Comparison of ENCODE assay signal across 1 cellular context in the genomic region with DNA sequence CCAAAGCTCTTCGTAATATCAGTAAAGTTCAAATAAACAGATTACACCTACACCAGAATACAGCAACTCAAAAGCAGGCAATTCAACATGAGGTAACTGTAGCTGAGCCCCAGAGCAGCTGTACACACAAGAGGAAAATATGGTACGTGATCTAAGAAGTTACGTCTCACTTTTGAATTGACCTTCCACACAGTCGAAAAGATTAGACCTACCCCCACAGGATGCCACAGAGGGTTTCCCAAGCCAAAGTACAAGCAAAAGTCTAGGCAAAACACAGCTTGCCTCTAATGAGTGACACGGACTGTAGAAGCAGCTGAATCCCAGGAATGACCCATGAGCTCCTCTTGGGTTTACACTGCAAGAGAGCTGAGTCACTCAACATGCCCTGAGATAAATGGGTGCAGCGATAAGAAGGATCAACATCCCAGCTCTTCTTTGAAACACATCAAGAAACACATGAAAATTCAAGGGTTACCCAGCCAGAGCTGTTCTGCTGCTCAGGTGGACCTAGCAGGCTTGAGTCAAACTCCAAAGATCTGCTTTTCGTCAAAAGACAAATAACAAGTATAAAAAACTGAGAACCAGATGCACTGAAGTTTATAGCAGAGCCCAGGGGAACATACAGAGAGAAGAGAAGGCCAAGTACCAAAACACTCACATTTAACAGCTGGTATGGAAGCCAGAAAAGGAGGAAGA.
TF ChIP-seq lines count a peak whose summit lies in the region.

No MANE protein-coding gene starts in this region.

TF ChIP-seq in HepG2, 621 proteins besides CTCF, POLR2A, EP300 and RAD21 (continued from another document and continues in another):
- TF ChIP-seq, protein P1, sequence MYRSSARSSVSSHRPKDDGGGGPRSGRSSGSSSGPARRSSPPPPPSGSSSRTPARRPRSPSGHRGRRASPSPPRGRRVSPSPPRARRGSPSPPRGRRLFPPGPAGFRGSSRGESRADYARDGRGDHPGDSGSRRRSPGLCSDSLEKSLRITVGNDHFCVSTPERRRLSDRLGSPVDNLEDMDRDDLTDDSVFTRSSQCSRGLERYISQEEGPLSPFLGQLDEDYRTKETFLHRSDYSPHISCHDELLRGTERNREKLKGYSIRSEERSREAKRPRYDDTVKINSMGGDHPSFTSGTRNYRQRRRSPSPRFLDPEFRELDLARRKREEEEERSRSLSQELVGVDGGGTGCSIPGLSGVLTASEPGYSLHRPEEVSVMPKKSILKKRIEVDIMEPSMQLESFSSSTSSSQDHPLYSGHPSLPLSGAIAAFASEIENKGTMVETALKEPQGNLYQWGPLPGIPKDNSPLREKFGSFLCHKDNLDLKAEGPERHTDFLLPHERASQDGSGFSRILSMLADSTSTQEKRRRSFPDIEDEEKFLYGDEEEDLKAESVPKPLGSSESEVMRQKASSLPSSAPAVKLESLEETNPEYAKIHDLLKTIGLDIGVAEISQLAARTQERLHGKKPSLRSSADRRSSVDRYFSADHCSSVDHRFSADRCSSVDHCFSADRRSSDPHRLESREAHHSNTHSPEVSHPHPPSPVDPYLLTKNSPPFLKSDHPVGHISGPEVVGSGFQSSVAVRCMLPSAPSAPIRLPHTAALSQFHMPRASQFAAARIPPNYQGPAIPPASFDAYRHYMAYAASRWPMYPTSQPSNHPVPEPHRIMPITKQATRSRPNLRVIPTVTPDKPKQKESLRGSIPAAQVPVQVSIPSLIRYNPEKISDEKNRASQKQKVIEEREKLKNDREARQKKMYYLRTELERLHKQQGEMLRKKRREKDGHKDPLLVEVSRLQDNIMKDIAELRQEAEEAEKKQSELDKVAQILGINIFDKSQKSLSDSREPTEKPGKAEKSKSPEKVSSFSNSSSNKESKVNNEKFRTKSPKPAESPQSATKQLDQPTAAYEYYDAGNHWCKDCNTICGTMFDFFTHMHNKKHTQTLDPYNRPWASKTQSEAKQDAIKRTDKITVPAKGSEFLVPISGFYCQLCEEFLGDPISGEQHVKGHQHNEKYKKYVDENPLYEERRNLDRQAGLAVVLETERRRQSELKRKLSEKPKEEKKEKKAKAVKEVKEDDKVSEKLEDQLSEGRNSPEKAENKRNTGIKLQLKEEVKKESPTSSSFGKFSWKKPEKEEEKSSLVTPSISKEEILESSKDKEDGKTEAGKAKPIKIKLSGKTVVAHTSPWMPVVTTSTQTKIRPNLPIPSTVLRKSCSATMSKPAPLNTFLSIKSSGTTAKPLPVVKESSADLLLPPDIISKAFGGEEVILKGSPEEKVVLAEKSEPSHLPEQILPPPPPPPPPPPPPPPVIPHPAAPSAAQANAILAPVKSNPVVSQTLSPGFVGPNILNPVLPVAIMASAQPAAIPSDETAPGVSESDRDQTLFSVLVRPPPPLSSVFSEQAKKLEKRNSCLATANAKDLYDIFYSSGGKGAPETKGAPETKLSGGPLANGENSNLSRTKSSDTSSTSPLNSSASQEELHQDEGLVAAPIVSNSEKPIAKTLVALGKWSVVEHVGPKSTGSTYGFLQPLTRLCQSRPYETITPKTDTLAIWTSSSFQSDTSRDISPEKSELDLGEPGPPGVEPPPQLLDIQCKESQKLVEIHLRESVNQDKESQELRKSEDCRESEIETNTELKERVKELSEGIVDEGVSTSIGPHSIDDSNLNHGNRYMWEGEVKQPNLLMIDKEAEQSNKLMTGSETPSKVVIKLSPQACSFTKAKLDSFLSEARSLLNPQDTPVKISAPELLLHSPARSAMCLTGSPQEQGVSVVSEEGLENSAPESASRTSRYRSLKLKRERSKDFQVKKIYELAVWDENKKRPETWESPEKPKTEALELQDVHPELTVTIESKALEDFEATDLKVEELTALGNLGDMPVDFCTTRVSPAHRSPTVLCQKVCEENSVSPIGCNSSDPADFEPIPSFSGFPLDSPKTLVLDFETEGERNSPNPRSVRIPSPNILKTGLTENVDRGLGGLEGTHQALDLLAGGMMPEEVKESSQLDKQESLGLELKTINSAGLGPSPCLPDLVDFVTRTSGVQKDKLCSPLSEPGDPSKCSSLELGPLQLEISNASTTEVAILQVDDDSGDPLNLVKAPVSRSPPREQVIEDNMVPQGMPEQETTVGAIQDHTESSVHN (CRISPR knock-in tag; IDR thresholded peaks at IDR 0.05), result no peak
- TF ChIP-seq, protein P2, sequence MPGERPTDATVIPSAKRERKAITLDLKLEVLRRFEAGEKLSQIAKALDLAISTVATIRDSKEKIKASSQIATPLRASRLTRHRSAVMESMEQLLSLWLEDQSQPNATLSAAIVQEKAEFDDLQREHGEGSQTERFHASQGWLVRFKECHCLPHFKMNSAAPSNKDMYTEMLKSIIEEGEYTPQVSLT (CRISPR knock-in tag; IDR thresholded peaks at IDR 0.05; ENCODE audit: borderline replicate concordance, low read depth), result no peak
- TF ChIP-seq ZNF776 (CRISPR knock-in tag; IDR thresholded peaks at IDR 0.05) (no peak), SMARCC2 (IDR thresholded peaks at IDR 0.05) (no peak), NPAS2 (CRISPR knock-in tag; IDR thresholded peaks at IDR 0.05; ENCODE audit: borderline replicate concordance) (no peak), MEIS2 (CRISPR knock-in tag; IDR thresholded peaks at IDR 0.05) (peak; percentile 84), ZNF234 (CRISPR knock-in tag; conservative IDR thresholded peaks at IDR 0.05) (no peak), ZNF253 (CRISPR knock-in tag; IDR thresholded peaks at IDR 0.05; ENCODE audit: borderline replicate concordance) (no peak), ZFP41 (CRISPR knock-in tag; IDR thresholded peaks at IDR 0.05; ENCODE audit: borderline replicate concordance) (no peak), ZEB1 (IDR thresholded peaks at IDR 0.05; ENCODE audit: insufficient replicate concordance, low read depth) (no peak), RBM22 (optimal IDR thresholded peaks at IDR 0.05; ENCODE audit: low read length) (peak; percentile 35), TBX3 (IDR thresholded peaks at IDR 0.05; ENCODE audit: borderline replicate concordance) (no peak), ZNF839 (CRISPR knock-in tag; IDR thresholded peaks at IDR 0.05; ENCODE audit: borderline replicate concordance) (no peak), KLF12 (CRISPR knock-in tag; IDR thresholded peaks at IDR 0.05; ENCODE audit: borderline replicate concordance) (no peak), TEAD3 (CRISPR knock-in tag; optimal IDR thresholded peaks at IDR 0.05; ENCODE audit: borderline replicate concordance) (peak; percentile 95), GATA4 (IDR thresholded peaks at IDR 0.05; ENCODE audit: borderline replicate concordance, low read depth) (peak; percentile 75; the same call in 1 of the 2 replicates), SATB2 (CRISPR knock-in tag; IDR thresholded peaks at IDR 0.05) (no peak)
- TF ChIP-seq, protein P3, sequence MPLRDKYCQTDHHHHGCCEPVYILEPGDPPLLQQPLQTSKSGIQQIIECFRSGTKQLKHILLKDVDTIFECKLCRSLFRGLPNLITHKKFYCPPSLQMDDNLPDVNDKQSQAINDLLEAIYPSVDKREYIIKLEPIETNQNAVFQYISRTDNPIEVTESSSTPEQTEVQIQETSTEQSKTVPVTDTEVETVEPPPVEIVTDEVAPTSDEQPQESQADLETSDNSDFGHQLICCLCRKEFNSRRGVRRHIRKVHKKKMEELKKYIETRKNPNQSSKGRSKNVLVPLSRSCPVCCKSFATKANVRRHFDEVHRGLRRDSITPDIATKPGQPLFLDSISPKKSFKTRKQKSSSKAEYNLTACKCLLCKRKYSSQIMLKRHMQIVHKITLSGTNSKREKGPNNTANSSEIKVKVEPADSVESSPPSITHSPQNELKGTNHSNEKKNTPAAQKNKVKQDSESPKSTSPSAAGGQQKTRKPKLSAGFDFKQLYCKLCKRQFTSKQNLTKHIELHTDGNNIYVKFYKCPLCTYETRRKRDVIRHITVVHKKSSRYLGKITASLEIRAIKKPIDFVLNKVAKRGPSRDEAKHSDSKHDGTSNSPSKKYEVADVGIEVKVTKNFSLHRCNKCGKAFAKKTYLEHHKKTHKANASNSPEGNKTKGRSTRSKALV (CRISPR knock-in tag; IDR thresholded peaks at IDR 0.05), result no peak; the same call in 1 of the 2 replicates
- TF ChIP-seq, protein P4, sequence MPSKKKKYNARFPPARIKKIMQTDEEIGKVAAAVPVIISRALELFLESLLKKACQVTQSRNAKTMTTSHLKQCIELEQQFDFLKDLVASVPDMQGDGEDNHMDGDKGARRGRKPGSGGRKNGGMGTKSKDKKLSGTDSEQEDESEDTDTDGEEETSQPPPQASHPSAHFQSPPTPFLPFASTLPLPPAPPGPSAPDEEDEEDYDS (CRISPR knock-in tag; IDR thresholded peaks at IDR 0.05), result peak; percentile 56; the same call in 1 of the 2 replicates
- TF ChIP-seq, protein P5, sequence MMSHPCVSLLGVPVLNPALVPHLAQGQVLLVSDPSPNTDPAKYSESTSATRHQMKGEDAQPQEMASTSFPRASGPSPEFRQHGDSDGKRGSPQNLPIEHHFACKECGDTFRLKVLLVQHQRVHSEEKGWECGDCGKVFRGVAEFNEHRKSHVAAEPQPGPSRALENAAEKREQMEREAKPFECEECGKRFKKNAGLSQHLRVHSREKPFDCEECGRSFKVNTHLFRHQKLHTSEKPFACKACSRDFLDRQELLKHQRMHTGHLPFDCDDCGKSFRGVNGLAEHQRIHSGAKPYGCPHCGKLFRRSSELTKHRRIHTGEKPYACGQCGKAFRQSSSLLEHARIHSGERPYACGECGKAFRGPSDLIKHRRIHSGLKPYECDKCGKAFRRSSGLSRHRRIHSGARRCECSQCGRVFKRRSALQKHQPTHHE (CRISPR knock-in tag; IDR thresholded peaks at IDR 0.05; ENCODE audit: borderline replicate concordance), result no peak
- TF ChIP-seq, protein P6, sequence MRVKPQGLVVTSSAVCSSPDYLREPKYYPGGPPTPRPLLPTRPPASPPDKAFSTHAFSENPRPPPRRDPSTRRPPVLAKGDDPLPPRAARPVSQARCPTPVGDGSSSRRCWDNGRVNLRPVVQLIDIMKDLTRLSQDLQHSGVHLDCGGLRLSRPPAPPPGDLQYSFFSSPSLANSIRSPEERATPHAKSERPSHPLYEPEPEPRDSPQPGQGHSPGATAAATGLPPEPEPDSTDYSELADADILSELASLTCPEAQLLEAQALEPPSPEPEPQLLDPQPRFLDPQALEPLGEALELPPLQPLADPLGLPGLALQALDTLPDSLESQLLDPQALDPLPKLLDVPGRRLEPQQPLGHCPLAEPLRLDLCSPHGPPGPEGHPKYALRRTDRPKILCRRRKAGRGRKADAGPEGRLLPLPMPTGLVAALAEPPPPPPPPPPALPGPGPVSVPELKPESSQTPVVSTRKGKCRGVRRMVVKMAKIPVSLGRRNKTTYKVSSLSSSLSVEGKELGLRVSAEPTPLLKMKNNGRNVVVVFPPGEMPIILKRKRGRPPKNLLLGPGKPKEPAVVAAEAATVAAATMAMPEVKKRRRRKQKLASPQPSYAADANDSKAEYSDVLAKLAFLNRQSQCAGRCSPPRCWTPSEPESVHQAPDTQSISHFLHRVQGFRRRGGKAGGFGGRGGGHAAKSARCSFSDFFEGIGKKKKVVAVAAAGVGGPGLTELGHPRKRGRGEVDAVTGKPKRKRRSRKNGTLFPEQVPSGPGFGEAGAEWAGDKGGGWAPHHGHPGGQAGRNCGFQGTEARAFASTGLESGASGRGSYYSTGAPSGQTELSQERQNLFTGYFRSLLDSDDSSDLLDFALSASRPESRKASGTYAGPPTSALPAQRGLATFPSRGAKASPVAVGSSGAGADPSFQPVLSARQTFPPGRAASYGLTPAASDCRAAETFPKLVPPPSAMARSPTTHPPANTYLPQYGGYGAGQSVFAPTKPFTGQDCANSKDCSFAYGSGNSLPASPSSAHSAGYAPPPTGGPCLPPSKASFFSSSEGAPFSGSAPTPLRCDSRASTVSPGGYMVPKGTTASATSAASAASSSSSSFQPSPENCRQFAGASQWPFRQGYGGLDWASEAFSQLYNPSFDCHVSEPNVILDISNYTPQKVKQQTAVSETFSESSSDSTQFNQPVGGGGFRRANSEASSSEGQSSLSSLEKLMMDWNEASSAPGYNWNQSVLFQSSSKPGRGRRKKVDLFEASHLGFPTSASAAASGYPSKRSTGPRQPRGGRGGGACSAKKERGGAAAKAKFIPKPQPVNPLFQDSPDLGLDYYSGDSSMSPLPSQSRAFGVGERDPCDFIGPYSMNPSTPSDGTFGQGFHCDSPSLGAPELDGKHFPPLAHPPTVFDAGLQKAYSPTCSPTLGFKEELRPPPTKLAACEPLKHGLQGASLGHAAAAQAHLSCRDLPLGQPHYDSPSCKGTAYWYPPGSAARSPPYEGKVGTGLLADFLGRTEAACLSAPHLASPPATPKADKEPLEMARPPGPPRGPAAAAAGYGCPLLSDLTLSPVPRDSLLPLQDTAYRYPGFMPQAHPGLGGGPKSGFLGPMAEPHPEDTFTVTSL (CRISPR knock-in tag; IDR thresholded peaks at IDR 0.05; ENCODE audit: borderline replicate concordance), result peak; percentile 75; the same call in 1 of the 2 replicates
- TF ChIP-seq, protein P7, sequence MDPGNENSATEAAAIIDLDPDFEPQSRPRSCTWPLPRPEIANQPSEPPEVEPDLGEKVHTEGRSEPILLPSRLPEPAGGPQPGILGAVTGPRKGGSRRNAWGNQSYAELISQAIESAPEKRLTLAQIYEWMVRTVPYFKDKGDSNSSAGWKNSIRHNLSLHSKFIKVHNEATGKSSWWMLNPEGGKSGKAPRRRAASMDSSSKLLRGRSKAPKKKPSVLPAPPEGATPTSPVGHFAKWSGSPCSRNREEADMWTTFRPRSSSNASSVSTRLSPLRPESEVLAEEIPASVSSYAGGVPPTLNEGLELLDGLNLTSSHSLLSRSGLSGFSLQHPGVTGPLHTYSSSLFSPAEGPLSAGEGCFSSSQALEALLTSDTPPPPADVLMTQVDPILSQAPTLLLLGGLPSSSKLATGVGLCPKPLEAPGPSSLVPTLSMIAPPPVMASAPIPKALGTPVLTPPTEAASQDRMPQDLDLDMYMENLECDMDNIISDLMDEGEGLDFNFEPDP (CRISPR knock-in tag; conservative IDR thresholded peaks at IDR 0.05), result no peak
